10 cellular contexts compared by ENCODE assay signal in the genomic region with DNA sequence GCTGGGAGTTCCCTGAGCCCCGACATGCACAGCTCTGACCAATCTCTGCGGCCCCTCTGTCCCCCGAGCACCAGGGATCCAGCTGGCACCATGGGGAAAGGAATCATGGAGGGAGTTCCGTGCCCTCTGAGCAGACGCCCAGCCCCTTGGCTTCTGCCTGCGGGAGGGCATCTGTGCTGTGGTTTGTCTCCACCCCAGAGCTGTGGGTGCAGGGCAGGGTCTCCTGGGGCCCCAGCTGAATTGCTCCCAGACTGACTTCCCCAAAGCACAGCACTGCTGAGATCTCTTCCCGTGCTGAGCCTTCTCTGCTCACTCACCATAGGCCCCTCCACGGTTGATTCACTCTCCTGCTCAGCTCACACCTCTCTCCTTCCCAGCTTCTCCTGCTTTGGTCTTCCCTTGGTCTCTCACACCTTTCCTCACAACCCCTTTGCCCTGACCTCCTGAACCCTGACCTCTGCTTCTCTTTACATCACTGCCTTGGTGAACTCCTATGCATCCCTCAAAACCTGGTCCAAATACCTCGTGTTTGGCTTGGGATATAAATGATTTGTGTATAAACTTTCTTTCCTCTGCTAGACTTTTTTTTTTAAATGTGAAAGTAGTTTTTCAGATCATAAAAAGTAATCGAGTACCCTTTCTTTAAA.
DNase-seq lines count a peak whose midpoint lies in the region; ATAC-seq lines count a peak whose summit lies in the region.
"Had no signal": no experiment of that assay in that cellular context is flagged by ENCODE, and none has a peak within 500 bp of the region (broad histone marks: within the 10 kb centered on the region; RNA-seq: fewer than 3 reads in every experiment).

No MANE protein-coding gene starts in this region.

- peaks cover 3% of the 10 kb centered on the region for H3K27me3 Mint-ChIP-seq in IgD-negative memory B cell
- H3K27me3 Mint-ChIP-seq in activated T-helper 2 cell treated with anti-CD3 and anti-CD28 coated beads, Interferon-gamma antibody, Interleukin-2, Interleukin-4, amounts not matched to agents 10 μg/mL and 5 μg/mL and 100 μg/mL, durations not matched to agents 14 hours and 24 hours and 36 hours (ENCODE audit: low read depth) = no peaks in the 10 kb centered on the region

- H3K36me3 Mint-ChIP-seq in IgD-negative memory B cell = peaks cover 8% of the 10 kb centered on the region
- H3K36me3 Mint-ChIP-seq in activated T-helper 2 cell treated with anti-CD3 and anti-CD28 coated beads, Interferon-gamma antibody, Interleukin-2, Interleukin-4, amounts not matched to agents 10 μg/mL and 5 μg/mL and 100 μg/mL, durations not matched to agents 14 hours and 24 hours and 36 hours (ENCODE audit: low read depth) = peaks cover 62% of the 10 kb centered on the region

- peak overlapping the region; percentile 89 to 96 (median 94) for H3K27ac Mint-ChIP-seq in IgD-negative memory B cell
- H3K27ac Mint-ChIP-seq in activated T-helper 2 cell treated with anti-CD3 and anti-CD28 coated beads, Interferon-gamma antibody, Interleukin-2, Interleukin-4, amounts not matched to agents 10 μg/mL and 5 μg/mL and 100 μg/mL, durations not matched to agents 14 hours and 24 hours and 36 hours = peak overlapping the region; percentile 84

- H3K36me3 ChIP-seq in BLaER1 treated with 17β-estradiol and CSF1 and Interleukin-3, amounts not matched to agents 10 nM and 100 nM = peaks cover 0 to 27% (median 14%) of the 10 kb centered on the region in 11 experiments; a peak in 17 of 22 replicates

- no peaks in the 10 kb centered on the region for H3K9me3 Mint-ChIP-seq in IgD-negative memory B cell
- no peaks in the 10 kb centered on the region for H3K9me3 Mint-ChIP-seq in activated T-helper 2 cell treated with anti-CD3 and anti-CD28 coated beads, Interferon-gamma antibody, Interleukin-2, Interleukin-4, amounts not matched to agents 10 μg/mL and 5 μg/mL and 100 μg/mL, durations not matched to agents 14 hours and 24 hours and 36 hours

- H4K20me1 ChIP-seq in BLaER1 treated with 17β-estradiol and CSF1 and Interleukin-3, amounts not matched to agents 10 nM and 100 nM = peaks cover 0 to 99% (median 0%) of the 10 kb centered on the region in 11 experiments; a peak in 9 of 22 replicates

- no peaks in the 10 kb centered on the region for H3K9me3 ChIP-seq in BLaER1 treated with 17β-estradiol and CSF1 and Interleukin-3, amounts not matched to agents 10 nM and 100 nM (replicated peaks in 1 of 11)

- H3K4me1 Mint-ChIP-seq in IgD-negative memory B cell = peaks cover 35 to 57% (median 42%) of the 10 kb centered on the region in 3 donors
- H3K4me1 Mint-ChIP-seq in activated T-helper 2 cell treated with anti-CD3 and anti-CD28 coated beads, Interferon-gamma antibody, Interleukin-2, Interleukin-4, amounts not matched to agents 10 μg/mL and 5 μg/mL and 100 μg/mL, durations not matched to agents 14 hours and 24 hours and 36 hours (ENCODE audit: low read depth) = peaks cover 70% of the 10 kb centered on the region

- no peak for DNase-seq in activated T-helper 2 cell treated with anti-CD3 and anti-CD28 coated beads, Interferon-gamma antibody, Interleukin-2, Interleukin-4, amounts not matched to agents 10 μg/mL and 5 μg/mL and 100 μg/mL, durations not matched to agents 14 hours and 24 hours and 36 hours (ENCODE audit: low spot score)
- DNase-seq in myocyte (ENCODE audit: low read depth) = peak; percentile 86
- DNase-seq in HT-29 (ENCODE audit: low spot score) = no peak
- no peak for DNase-seq in NCI-H82 treated with DMSO at 0.1 percent for 48 hours (lab: John Stamatoyannopoulos, UW; ENCODE audit: unreplicated experiment)
- DNase-seq: NCI-H187 treated with DMSO at 0.1 percent for 48 hours had no signal

- peaks cover 97 to 100% (median 99%) of the 10 kb centered on the region in 10 experiments for H3K4me1 ChIP-seq in BLaER1 treated with 17β-estradiol and CSF1 and Interleukin-3, amounts not matched to agents 10 nM and 100 nM

- peak overlapping the region; percentile 89 to 98 (median 93) for H3K4me3 Mint-ChIP-seq in IgD-negative memory B cell
- peak overlapping the region; percentile 93 for H3K4me3 Mint-ChIP-seq in activated T-helper 2 cell treated with anti-CD3 and anti-CD28 coated beads, Interferon-gamma antibody, Interleukin-2, Interleukin-4, amounts not matched to agents 10 μg/mL and 5 μg/mL and 100 μg/mL, durations not matched to agents 14 hours and 24 hours and 36 hours (ENCODE audit: low read depth)

- intact Hi-C loops in activated T-helper 2 cell treated with anti-CD3 and anti-CD28 coated beads, Interferon-gamma antibody, Interleukin-2, Interleukin-4, amounts not matched to agents 10 μg/mL and 5 μg/mL and 100 μg/mL, durations not matched to agents 14 hours and 24 hours and 36 hours (cut with micrococcal nuclease) = loop anchor here (2.0 to 5.0 kb wide), 6 partner anchors 17 to 73 kb away; no protein-coding TSS in a partner anchor

- peak overlapping the region; percentile 34 to 68 (median 63) for H3K4me3 ChIP-seq in BLaER1 treated with 17β-estradiol and CSF1 and Interleukin-3, amounts not matched to agents 10 nM and 100 nM

- peak overlapping the region; percentile 94 to 100 (median 97) for H3K4me2 ChIP-seq in BLaER1 treated with 17β-estradiol and CSF1 and Interleukin-3, amounts not matched to agents 10 nM and 100 nM

- no peaks in the 10 kb centered on the region for H3K27me3 ChIP-seq in BLaER1 treated with 17β-estradiol and CSF1 and Interleukin-3, amounts not matched to agents 10 nM and 100 nM

- peak overlapping the region; percentile 57 to 91 (median 81); a peak in 21 of 22 replicates for H3K9ac ChIP-seq in BLaER1 treated with 17β-estradiol and CSF1 and Interleukin-3, amounts not matched to agents 10 nM and 100 nM

- ATAC-seq in GM18511 (IDR thresholded peaks at IDR 0.05; ENCODE audit: unreplicated experiment) (no peak), HG03039 (IDR thresholded peaks at IDR 0.05; ENCODE audit: unreplicated experiment) (no peak)
- ATAC-seq: HCT116 had no signal

- peak overlapping the region; percentile 48 to 98 (median 94); a peak in 21 of 22 replicates for H3K27ac ChIP-seq in BLaER1 treated with 17β-estradiol and CSF1 and Interleukin-3, amounts not matched to agents 10 nM and 100 nM
